In the genomic region with DNA sequence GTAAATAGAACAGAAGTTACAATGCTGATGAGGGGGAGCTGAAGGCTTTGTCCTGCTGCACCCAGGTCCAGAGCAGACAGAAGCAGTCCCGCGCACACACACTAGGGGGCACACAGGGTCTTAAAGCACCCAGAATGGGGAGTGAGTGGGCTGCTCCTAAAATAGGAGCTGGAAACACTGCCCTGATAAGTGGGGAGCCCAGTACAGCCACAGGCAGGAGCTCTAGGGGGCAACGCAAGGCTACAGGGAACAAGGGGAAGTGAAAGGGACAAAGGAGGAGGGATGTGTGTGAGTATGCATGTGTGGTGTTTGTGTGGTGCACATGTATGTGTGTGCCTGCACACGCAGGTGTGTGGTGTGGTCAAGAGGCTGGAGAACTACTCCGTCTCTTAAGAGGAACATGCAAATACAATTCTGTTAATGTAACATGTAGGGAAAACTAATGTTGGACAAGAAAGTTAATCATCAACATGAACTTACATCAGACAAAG, we compare ENCODE assay signal across 9 cellular contexts.
DNase-seq lines count a peak whose midpoint lies in the region; ATAC-seq and TF ChIP-seq lines count a peak whose summit lies in the region.
"Had no signal": no experiment of that assay in that cellular context is flagged by ENCODE, and none has a peak within 500 bp of the region (broad histone marks: within the 10 kb centered on the region; RNA-seq: fewer than 3 reads in every experiment).

No MANE protein-coding gene starts in this region.

- no peak overlapping the region for H3K4me3 Mint-ChIP-seq in nephron

- H3K9me3 ChIP-seq in OCI-LY3 (ENCODE audit: insufficient read depth, low read length), result no peaks in the 10 kb centered on the region
- H3K9me3 ChIP-seq: Peyer's patch had no signal

- DNase-seq in AG08395 (ENCODE audit: low spot score), result peak; percentile 67
- DNase-seq in central memory CD4-positive, alpha-beta T cell, result peak; percentile 12
- DNase-seq in NOMO-1 treated with dmso at 0.1 percent for 144 hours (lab: John Stamatoyannopoulos, UW; ENCODE audit: unreplicated experiment), result no peak
- DNase-seq in posterior vena cava (ENCODE audit: low spot score), result no peak

- intact Hi-C loops in posterior vena cava (cut with DNase I), result no loop called here

- H3K27ac ChIP-seq in OCI-LY3 (ENCODE audit: low read length), result no peak overlapping the region
- H3K27ac ChIP-seq: Peyer's patch had no signal

- no peak overlapping the region for H3K9ac ChIP-seq in OCI-LY3 (ENCODE audit: low read length)

- H3K4me3 ChIP-seq in OCI-LY3 (ENCODE audit: low read length), result no peak overlapping the region
- H3K4me3 ChIP-seq: Peyer's patch had no signal

- H3K4me1 Mint-ChIP-seq in nephron, result peaks cover 7% of the 10 kb centered on the region

- no peaks in the 10 kb centered on the region for H3K27me3 Mint-ChIP-seq in nephron (ENCODE audit: low read depth)

- ATAC-seq in HG02852 (IDR thresholded peaks at IDR 0.05; ENCODE audit: unreplicated experiment), result peak; percentile 55

- H3K27ac Mint-ChIP-seq in nephron, result peak overlapping the region; percentile 79 to 83 (median 80)

- H3K9me3 Mint-ChIP-seq in nephron, result peaks cover 10% of the 10 kb centered on the region

- peaks cover 6% of the 10 kb centered on the region for H3K4me1 ChIP-seq in OCI-LY3 (ENCODE audit: low read length)

- H3K27me3 ChIP-seq in OCI-LY3 (ENCODE audit: low read depth, low read length), result 0 out of 2 replicates have a peak, but pooled peaks cover under 1% of the 10 kb centered on the region
- H3K27me3 ChIP-seq: Peyer's patch had no signal

- no peaks in the 10 kb centered on the region for H3K79me2 ChIP-seq in OCI-LY3 (ENCODE audit: low read length)

- peak overlapping the region; percentile 6; the same call in 1 of the 2 replicates for H3K4me2 ChIP-seq in OCI-LY3 (ENCODE audit: low read length)

- peaks cover 44% of the 10 kb centered on the region for H3K36me3 Mint-ChIP-seq in nephron (ENCODE audit: low read depth)

- no peaks in the 10 kb centered on the region for H3K36me3 ChIP-seq in OCI-LY3 (replicated peaks; ENCODE audit: low read depth, low read length)
- H3K36me3 ChIP-seq: Peyer's patch had no signal

- TF ChIP-seq CTCF in GM12874 (IDR thresholded peaks at IDR 0.05; ENCODE audit: insufficient read depth, low read depth, low read length) (peak; percentile 71), OCI-LY3 (IDR thresholded peaks at IDR 0.05; ENCODE audit: low read depth, low read length) (peak; percentile 69), nephron (IDR thresholded peaks at IDR 0.05; ENCODE audit: unreplicated experiment in 3 of 3) (peak; percentile 60 to 69 (median 62))

- peak overlapping the region; percentile 51; the same call in 1 of the 2 replicates for H2AFZ ChIP-seq in OCI-LY3 (ENCODE audit: low read depth, low read length)

- H4K20me1 ChIP-seq in OCI-LY3 (ENCODE audit: insufficient read depth, low read length), result no peaks in the 10 kb centered on the region

Comparison
In these comparisons a context has a peak if more than half of its experiments do, and no peak if none do; other contexts are left out.
1. DNase-seq: peak in AG08395 (single experiment) and central memory CD4-positive, alpha-beta T cell (single experiment); none in NOMO-1 treated with dmso at 0.1 percent for 144 hours (single experiment) and posterior vena cava (single experiment).
2. Peak in every context shown above with its lines, with median percentiles within 50 percentile points of each other: CTCF ChIP-seq.